In genomic region chr16:72909196-72909595, GRCh38 we compare ENCODE assay signal across 2 cellular contexts.
A peak's percentile ranks its signal among the peaks of the same experiment; 100 is the strongest.
TF ChIP-seq lines count a peak whose summit lies in the region.

No MANE protein-coding gene starts in this region.

TF ChIP-seq in HepG2, 621 proteins besides CTCF, POLR2A, EP300 and RAD21:
- TF ChIP-seq, protein P1, sequence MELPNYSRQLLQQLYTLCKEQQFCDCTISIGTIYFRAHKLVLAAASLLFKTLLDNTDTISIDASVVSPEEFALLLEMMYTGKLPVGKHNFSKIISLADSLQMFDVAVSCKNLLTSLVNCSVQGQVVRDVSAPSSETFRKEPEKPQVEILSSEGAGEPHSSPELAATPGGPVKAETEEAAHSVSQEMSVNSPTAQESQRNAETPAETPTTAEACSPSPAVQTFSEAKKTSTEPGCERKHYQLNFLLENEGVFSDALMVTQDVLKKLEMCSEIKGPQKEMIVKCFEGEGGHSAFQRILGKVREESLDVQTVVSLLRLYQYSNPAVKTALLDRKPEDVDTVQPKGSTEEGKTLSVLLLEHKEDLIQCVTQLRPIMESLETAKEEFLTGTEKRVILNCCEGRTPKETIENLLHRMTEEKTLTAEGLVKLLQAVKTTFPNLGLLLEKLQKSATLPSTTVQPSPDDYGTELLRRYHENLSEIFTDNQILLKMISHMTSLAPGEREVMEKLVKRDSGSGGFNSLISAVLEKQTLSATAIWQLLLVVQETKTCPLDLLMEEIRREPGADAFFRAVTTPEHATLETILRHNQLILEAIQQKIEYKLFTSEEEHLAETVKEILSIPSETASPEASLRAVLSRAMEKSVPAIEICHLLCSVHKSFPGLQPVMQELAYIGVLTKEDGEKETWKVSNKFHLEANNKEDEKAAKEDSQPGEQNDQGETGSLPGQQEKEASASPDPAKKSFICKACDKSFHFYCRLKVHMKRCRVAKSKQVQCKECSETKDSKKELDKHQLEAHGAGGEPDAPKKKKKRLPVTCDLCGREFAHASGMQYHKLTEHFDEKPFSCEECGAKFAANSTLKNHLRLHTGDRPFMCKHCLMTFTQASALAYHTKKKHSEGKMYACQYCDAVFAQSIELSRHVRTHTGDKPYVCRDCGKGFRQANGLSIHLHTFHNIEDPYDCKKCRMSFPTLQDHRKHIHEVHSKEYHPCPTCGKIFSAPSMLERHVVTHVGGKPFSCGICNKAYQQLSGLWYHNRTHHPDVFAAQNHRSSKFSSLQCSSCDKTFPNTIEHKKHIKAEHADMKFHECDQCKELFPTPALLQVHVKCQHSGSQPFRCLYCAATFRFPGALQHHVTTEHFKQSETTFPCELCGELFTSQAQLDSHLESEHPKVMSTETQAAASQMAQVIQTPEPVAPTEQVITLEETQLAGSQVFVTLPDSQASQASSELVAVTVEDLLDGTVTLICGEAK (IDR thresholded peaks at IDR 0.05): no peak
- TF ChIP-seq, protein P1 (CRISPR knock-in tag; IDR thresholded peaks at IDR 0.05): peak; percentile 69; the same call in 1 of the 2 replicates
- TF ChIP-seq ZNF672 (CRISPR knock-in tag; IDR thresholded peaks at IDR 0.05) (no peak), PHF21A (CRISPR knock-in tag; IDR thresholded peaks at IDR 0.05) (no peak)

TF ChIP-seq in K562, 482 proteins besides CTCF, POLR2A, EP300 and RAD21:
- TF ChIP-seq, protein P1 (IDR thresholded peaks at IDR 0.05): peak; percentile 86
- TF ChIP-seq, protein P1 (CRISPR knock-in tag; IDR thresholded peaks at IDR 0.05): no peak
- no peak for TF ChIP-seq FOS (IDR thresholded peaks at IDR 0.05; ENCODE audit: extremely low read depth, insufficient read length)
